Comparison of ENCODE assay signal across 8 cellular contexts in the genomic region with DNA sequence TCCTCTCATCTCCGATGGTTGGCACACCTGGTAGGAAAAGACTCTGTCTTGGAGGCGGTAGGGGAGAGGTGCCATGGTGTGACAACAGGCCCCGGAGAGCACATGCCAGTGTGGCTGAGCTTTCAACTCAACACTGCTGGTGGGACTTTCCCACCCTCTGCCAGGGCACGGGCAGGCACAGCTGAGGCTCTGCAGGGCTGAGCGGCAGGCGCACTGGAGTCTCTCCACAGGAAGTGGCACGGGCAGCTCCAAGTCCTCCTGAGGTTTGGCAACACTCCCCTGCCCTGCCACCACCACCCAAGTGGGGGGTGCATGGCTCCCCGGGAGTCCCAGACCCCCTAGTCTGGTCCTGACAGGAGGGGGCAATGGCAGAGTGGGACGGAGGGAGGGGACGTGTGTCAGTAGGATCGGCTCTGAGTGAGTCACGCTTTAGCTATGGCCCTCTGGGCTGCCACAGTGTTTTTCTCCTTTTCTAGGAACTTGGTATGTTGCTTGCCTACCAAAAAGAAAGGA.
DNase-seq lines count a peak whose midpoint lies in the region; ATAC-seq and FAIRE-seq lines count a peak whose summit lies in the region.

No MANE protein-coding gene starts in this region.

- FAIRE-seq in RCC 7860 (lab: Jason Lieb, UNC), result peak; percentile 94

- peaks cover 54% of the 10 kb centered on the region for H3K4me1 ChIP-seq in ACC112 (ENCODE audit: control insufficient read depth, insufficient read depth, low read length, unreplicated experiment)

- DNase-seq in RCC 7860 (ENCODE audit: low spot score) (peak; percentile 97), hepatic stellate cell (ENCODE audit: low spot score) (peak; percentile 93), NCI-H146 (lab: John Stamatoyannopoulos, UW) (no peak), NCI-H2171 treated with DMSO at 0.1 percent for 48 hours (lab: John Stamatoyannopoulos, UW) (no peak)
- peak in 2 of 3 experiments; percentile 29 to 36 for DNase-seq in stimulated activated CD4-positive, alpha-beta T cell treated with anti-CD3 and anti-CD28 coated beads, TNF-alpha, amount 100 ng/mL, for 24 hours (ENCODE audit: low read depth in 3 of 3)

- H3K27ac ChIP-seq in ACC112 (ENCODE audit: low read depth, low read length), result peak overlapping the region; percentile 99

- peaks cover 5% of the 10 kb centered on the region for H3K36me3 Mint-ChIP-seq in activated naive CD4-positive, alpha-beta T cell treated with anti-CD3 and anti-CD28 coated beads, Interleukin-2, amount 50 U/mL, for 24 hours

- H3K27me3 Mint-ChIP-seq in activated naive CD4-positive, alpha-beta T cell treated with anti-CD3 and anti-CD28 coated beads, Interleukin-2, amount 50 U/mL, for 24 hours, result no peaks in the 10 kb centered on the region

- H3K36me3 ChIP-seq in ACC112 (ENCODE audit: insufficient read depth, low read length), result 0 out of 2 replicates have a peak, but pooled peaks cover 4% of the 10 kb centered on the region

- peak overlapping the region; percentile 88 for H3K27ac Mint-ChIP-seq in activated naive CD4-positive, alpha-beta T cell treated with anti-CD3 and anti-CD28 coated beads, Interleukin-2, amount 50 U/mL, for 24 hours

- H3K79me2 ChIP-seq in ACC112 (ENCODE audit: control insufficient read depth, insufficient read depth, low read length, unreplicated experiment), result no peaks in the 10 kb centered on the region

- no peak for ATAC-seq in HG03571 (IDR thresholded peaks at IDR 0.05; ENCODE audit: unreplicated experiment)

- peak overlapping the region; percentile 67 for H3K4me3 Mint-ChIP-seq in activated naive CD4-positive, alpha-beta T cell treated with anti-CD3 and anti-CD28 coated beads, Interleukin-2, amount 50 U/mL, for 24 hours

- peaks cover 27% of the 10 kb centered on the region for H3K4me1 Mint-ChIP-seq in activated naive CD4-positive, alpha-beta T cell treated with anti-CD3 and anti-CD28 coated beads, Interleukin-2, amount 50 U/mL, for 24 hours

- no peak overlapping the region for H2AFZ ChIP-seq in ACC112 (ENCODE audit: low read length, unreplicated experiment)

- H3K27me3 ChIP-seq in ACC112 (ENCODE audit: insufficient read depth, low read length), result no peaks in the 10 kb centered on the region

- peak overlapping the region; percentile 55 for H3K4me3 ChIP-seq in ACC112 (ENCODE audit: low read depth, low read length)

- no peaks in the 10 kb centered on the region for H3K9me3 Mint-ChIP-seq in activated naive CD4-positive, alpha-beta T cell treated with anti-CD3 and anti-CD28 coated beads, Interleukin-2, amount 50 U/mL, for 24 hours

Comparison
In these comparisons a context has a peak if more than half of its experiments do, and no peak if none do; other contexts are left out.
1. DNase-seq: peak in RCC 7860 (single experiment), hepatic stellate cell (single experiment) and stimulated activated CD4-positive, alpha-beta T cell treated with anti-CD3 and anti-CD28 coated beads, TNF-alpha, amount 100 ng/mL, for 24 hours (2 of 3); none in NCI-H146 (single experiment) and NCI-H2171 treated with DMSO at 0.1 percent for 48 hours (single experiment).